Comparison of ENCODE assay signal across 19 cellular contexts in genomic region chr16:2930236-2930635, GRCh38. TPM values are rescaled to one million over a fixed set of nuclear protein-coding genes. Genes with fewer than 3 reads are reported as not detected.
A peak's percentile ranks its signal among the peaks of the same experiment; 100 is the strongest.
DNase-seq lines count a peak whose midpoint lies in the region; ATAC-seq and TF ChIP-seq lines count a peak whose summit lies in the region.
"Had no signal": no experiment of that assay in that cellular context is flagged by ENCODE, and none has a peak within 500 bp of the region (broad histone marks: within the 10 kb centered on the region; RNA-seq: fewer than 3 reads in every experiment).

No MANE protein-coding gene starts in this region.

- no peak overlapping the region for H3K27ac Mint-ChIP-seq in MCF 10A (ENCODE audit: low read depth, unreplicated experiment)
- H3K27ac Mint-ChIP-seq: B cell; CD4-positive, alpha-beta memory T cell; CD4-positive, CD25-positive, alpha-beta regulatory T cell had no signal

- H2AFZ ChIP-seq in mammary epithelial cell (ENCODE audit: low read depth, low read length) (no peak overlapping the region), osteoblast (ENCODE audit: low read length) (no peak overlapping the region)

- H3K4me3 Mint-ChIP-seq in MCF 10A (ENCODE audit: unreplicated experiment) = no peak overlapping the region
- H3K4me3 Mint-ChIP-seq: B cell; CD14-positive monocyte; CD4-positive, alpha-beta memory T cell; CD4-positive, CD25-positive, alpha-beta regulatory T cell; CD8-positive, alpha-beta memory T cell had no signal

- in situ Hi-C loops in mammary epithelial cell (cut with MboI; ENCODE audit: low sequenced_read_pairs in 2 of 2) = no loop called here

- H3K27me3 Mint-ChIP-seq in MCF 10A (ENCODE audit: insufficient read depth, unreplicated experiment) = no peaks in the 10 kb centered on the region
- H3K27me3 Mint-ChIP-seq: B cell; CD4-positive, alpha-beta memory T cell; CD4-positive, CD25-positive, alpha-beta regulatory T cell; CD8-positive, alpha-beta memory T cell had no signal

- H3K4me3 ChIP-seq in mammary epithelial cell (replicated peaks in 1 of 3; ENCODE audit: insufficient read depth in 1 of 3, low read depth in 2 of 3, low read length in 3 of 3) (no peak overlapping the region), osteoblast (ENCODE audit: insufficient read depth, low read length) (no peak overlapping the region)
- H3K4me3 ChIP-seq: A549 had no signal

- DNase-seq in MCF 10A (ENCODE audit: unreplicated experiment) = no peak
- no peak for DNase-seq in mammary epithelial cell
- peak; percentile 4 for DNase-seq in GM20000 (ENCODE audit: low spot score)
- DNase-seq in osteoblast (ENCODE audit: insufficient read length, low spot score, missing footprints) = peak; percentile 56
- DNase-seq in stimulated activated CD4-positive, alpha-beta T cell treated with anti-CD3 and anti-CD28 coated beads, Interleukin-4, amount 100 ng/mL, for 1 hour = no peak
- DNase-seq: AML-193; C1 segment of cervical spinal cord; CD4-positive, alpha-beta memory T cell; CD4-positive, CD25-positive, alpha-beta regulatory T cell; CD8-positive, alpha-beta memory T cell; COR-L47; DMS79 treated with DMSO at 0.1 percent for 48 hours; GF-D8 had no signal

- dilution Hi-C loops in mammary epithelial cell (cut with HindIII; ENCODE audit: low sequenced_read_pairs) = no loop called here

- peaks cover 35% of the 10 kb centered on the region for H3K36me3 Mint-ChIP-seq in MCF 10A (ENCODE audit: insufficient read depth, unreplicated experiment)

- no peaks in the 10 kb centered on the region for H3K27me3 ChIP-seq in mammary epithelial cell (ENCODE audit: insufficient read depth, low read length)
- H3K27me3 ChIP-seq in osteoblast (ENCODE audit: insufficient read depth, low read length) = no peaks in the 10 kb centered on the region

- H3K4me1 Mint-ChIP-seq in MCF 10A (ENCODE audit: insufficient read depth, unreplicated experiment) = peaks cover 12% of the 10 kb centered on the region

- no peaks in the 10 kb centered on the region for H3K9me3 Mint-ChIP-seq in MCF 10A (ENCODE audit: unreplicated experiment)
- H3K9me3 Mint-ChIP-seq: CD4-positive, alpha-beta memory T cell; CD4-positive, CD25-positive, alpha-beta regulatory T cell; CD8-positive, alpha-beta memory T cell had no signal

- peaks cover 4% of the 10 kb centered on the region for H3K36me3 ChIP-seq in mammary epithelial cell (ENCODE audit: insufficient read depth, low read length)
- peaks cover 31% of the 10 kb centered on the region for H3K36me3 ChIP-seq in osteoblast (ENCODE audit: insufficient read depth, low read length)

- ATAC-seq in GM21529 (IDR thresholded peaks at IDR 0.05; ENCODE audit: unreplicated experiment) = no peak
- ATAC-seq: A549 had no signal

- no peak overlapping the region for H3K4me2 ChIP-seq in mammary epithelial cell (ENCODE audit: insufficient read depth, low read depth, low read length)
- no peak overlapping the region for H3K4me2 ChIP-seq in osteoblast (ENCODE audit: insufficient read depth, low read length)
- H3K4me2 ChIP-seq: A549 had no signal

- WGBS in mammary epithelial cell (ENCODE audit: low coverage, missing lambda C conversion rate) = 95% methylated on average over 15 of the region's 15 CpGs

- BruUV-seq in MCF 10A (replicated peaks; lab: Mats Ljungman, UMichigan) (TSS peak; percentile 17), mammary epithelial cell (replicated peaks; lab: Mats Ljungman, UMichigan) (no TSS peak)

- H3K27ac ChIP-seq in mammary epithelial cell (ENCODE audit: insufficient read depth, low read depth, low read length) = no peak overlapping the region
- H3K27ac ChIP-seq in osteoblast (ENCODE audit: low read depth, low read length) = no peak overlapping the region
- H3K27ac ChIP-seq: 22Rv1, A549 had no signal

- intact Hi-C loops in MCF 10A (cut with micrococcal nuclease) = no loop called here
- intact Hi-C loops in mammary epithelial cell (cut with micrococcal nuclease) = no loop called here

- H3K79me2 ChIP-seq in mammary epithelial cell (ENCODE audit: insufficient read depth, low read length) = no peaks in the 10 kb centered on the region
- peaks cover 16% of the 10 kb centered on the region for H3K79me2 ChIP-seq in osteoblast (ENCODE audit: insufficient read depth, low read length)

- peaks cover 6% of the 10 kb centered on the region for H3K4me1 ChIP-seq in mammary epithelial cell (ENCODE audit: insufficient read depth, low read length)
- H3K4me1 ChIP-seq in osteoblast (ENCODE audit: insufficient read depth, low read length) = peaks cover 8% of the 10 kb centered on the region

- no peaks in the 10 kb centered on the region for H3K9me3 ChIP-seq in mammary epithelial cell (replicated peaks; ENCODE audit: insufficient read depth, low read length)
- H3K9me3 ChIP-seq in osteoblast (ENCODE audit: low read depth, low read length) = no peaks in the 10 kb centered on the region
- H3K9me3 ChIP-seq: A549 had no signal

- CTCF ChIA-PET in MCF 10A (lab: Yijun Ruan, JAX) = interaction anchor here (0.6 to 0.7 kb wide), 2 partner anchors 15 to 91 kb away, joined by 3 read pairs; no protein-coding TSS in a partner anchor
- CTCF ChIA-PET in mammary epithelial cell (lab: Charles Lee; ENCODE audit: low non-redundant PET) = no interaction called here

- TF ChIP-seq CTCF in MCF 10A (IDR thresholded peaks at IDR 0.05; ENCODE audit: unreplicated experiment) (no peak), mammary epithelial cell (conservative IDR thresholded peaks at IDR 0.05 in 1 of 2, IDR thresholded peaks at IDR 0.05 in 1 of 2; ENCODE audit: extremely low read depth in 1 of 2, insufficient read depth in 1 of 2, low read depth in 1 of 2, low read length in 2 of 2) (no peak), GM20000 (IDR thresholded peaks at IDR 0.05; ENCODE audit: extremely low read depth, missing control alignments) (no peak), osteoblast (IDR thresholded peaks at IDR 0.05; ENCODE audit: extremely low read depth, low read depth, low read length) (no peak)

- H4K20me1 ChIP-seq in mammary epithelial cell (ENCODE audit: insufficient read depth, low read length) (no peaks in the 10 kb centered on the region), osteoblast (ENCODE audit: insufficient read depth, low read length) (peaks cover 35% of the 10 kb centered on the region)

- POLR2A ChIA-PET in MCF 10A (lab: Yijun Ruan, JAX) = no interaction called here

- H3K9ac ChIP-seq in mammary epithelial cell (ENCODE audit: insufficient read depth, low read length) = no peak overlapping the region

RNA-seq across cellular contexts. Expression of gene FLYWCH1, which starts 18.5 kb away (rescaled TPM):
- 76.3 and 86.2 TPM in 2 replicates for total RNA-seq in MCF 10A (2022)
- total RNA-seq in mammary epithelial cell = 10 to 100 TPM; 53.2 to 56.1 TPM
- 22.3 TPM for polyA plus RNA-seq in mammary epithelial cell
- 10.5 TPM for polyA minus RNA-seq in mammary epithelial cell
- total RNA-seq in osteoblast = 48.3 and 56.5 TPM in 2 replicates

RNA-seq across cellular contexts. Expression of gene KREMEN2, which starts 33.8 kb away (rescaled TPM):
- total RNA-seq in MCF 10A (2022) = 0.42 TPM in 1 of 2 replicates, not detected in the other
- under 1 TPM; 0.33 to 0.96 TPM for total RNA-seq in mammary epithelial cell
- polyA plus RNA-seq in mammary epithelial cell = 0.99 TPM
- polyA minus RNA-seq in mammary epithelial cell = not detected
- total RNA-seq in osteoblast = not detected in 2 replicates
- total RNA-seq: CD4-positive, alpha-beta memory T cell; CD4-positive, CD25-positive, alpha-beta regulatory T cell; CD8-positive, alpha-beta memory T cell had no signal
- polyA plus RNA-seq: BJ; CD14-positive monocyte; CD4-positive, alpha-beta memory T cell; CD4-positive, CD25-positive, alpha-beta regulatory T cell; CD8-positive, alpha-beta memory T cell had no signal

RNA-seq across cellular contexts. Expression of gene PAQR4, which starts 38.9 kb away (rescaled TPM):
- 4.8 and 7.9 TPM in 2 replicates for total RNA-seq in MCF 10A (2022)
- 10 to 100 TPM in 1 of 2 donors, 1 to 10 TPM in 1; 6.8 to 21.6 TPM for total RNA-seq in mammary epithelial cell
- polyA plus RNA-seq in mammary epithelial cell = 24.1 TPM
- polyA minus RNA-seq in mammary epithelial cell = 15.3 TPM
- 1.5 and 1.8 TPM in 2 replicates for total RNA-seq in osteoblast

RNA-seq across cellular contexts. Expression of gene FLYWCH2, which starts 47.2 kb away (rescaled TPM):
- 24.4 and 27.7 TPM in 2 replicates for total RNA-seq in MCF 10A (2022)
- 10 to 100 TPM; 20.2 to 38.3 TPM for total RNA-seq in mammary epithelial cell
- polyA plus RNA-seq in mammary epithelial cell = 18.4 TPM
- polyA minus RNA-seq in mammary epithelial cell = 2.3 TPM
- 38.7 and 43.6 TPM in 2 replicates for total RNA-seq in osteoblast

RNA-seq across cellular contexts. Expression of gene PKMYT1, which starts 50.0 kb away (rescaled TPM):
- total RNA-seq in MCF 10A (2022) (16.9 and 34.7 TPM in 2 replicates), mammary epithelial cell (10 to 100 TPM in 1 of 2 donors, 1 to 10 TPM in 1; 4.2 to 67.2 TPM), osteoblast (1.4 and 2.1 TPM in 2 replicates)
- polyA plus RNA-seq in mammary epithelial cell = 44.5 TPM
- 37.9 TPM for polyA minus RNA-seq in mammary epithelial cell
- polyA plus RNA-seq: CD4-positive, alpha-beta memory T cell had no signal

Comparison
In these comparisons a context has a peak if more than half of its experiments do, and no peak if none do; other contexts are left out.
1. DNase-seq: peak in GM20000 (single experiment) and osteoblast (single experiment); none in MCF 10A (single experiment), mammary epithelial cell (single experiment) and stimulated activated CD4-positive, alpha-beta T cell treated with anti-CD3 and anti-CD28 coated beads, Interleukin-4, amount 100 ng/mL, for 1 hour (single experiment).